ENCODE assay signal across 9 cellular contexts in the genomic region with DNA sequence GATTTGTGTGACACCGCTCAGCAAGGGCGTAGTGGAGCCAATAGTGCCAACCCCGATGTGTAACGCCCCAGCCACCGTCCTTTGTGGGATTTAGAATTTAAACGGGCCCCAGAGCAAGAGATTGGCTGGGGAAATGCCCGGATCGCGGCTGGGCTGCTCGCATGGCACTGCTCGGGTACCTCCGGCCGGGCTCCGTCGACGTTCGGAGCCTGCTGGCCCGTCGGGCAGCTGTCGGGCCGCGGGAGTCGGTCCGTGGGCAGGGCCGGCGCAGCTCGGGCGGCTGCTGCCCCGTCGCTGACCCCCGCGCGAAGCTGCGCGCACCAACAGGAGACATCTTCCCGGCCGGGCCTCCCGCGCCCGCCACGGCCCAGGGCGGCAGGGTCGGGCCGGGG. TPM values are rescaled to one million over a fixed set of nuclear protein-coding genes. Genes with fewer than 3 reads are reported as not detected.
A peak's percentile ranks its signal among the peaks of the same experiment; 100 is the strongest.
DNase-seq lines count a peak whose midpoint lies in the region; ATAC-seq and TF ChIP-seq lines count a peak whose summit lies in the region.
"Had no signal": no experiment of that assay in that cellular context is flagged by ENCODE, and none has a peak within 500 bp of the region (broad histone marks: within the 10 kb centered on the region; RNA-seq: fewer than 3 reads in every experiment).

No MANE protein-coding gene starts in this region.

- no peak overlapping the region for H3K27ac ChIP-seq in DND-41 (ENCODE audit: low read length)
- peak overlapping the region; percentile 75 for H3K27ac ChIP-seq in rectal smooth muscle tissue (ENCODE audit: low read depth, low read length)

- intact Hi-C loops in left ventricle myocardium superior (cut with micrococcal nuclease): no loop called here

- H3K27me3 ChIP-seq in DND-41 (ENCODE audit: insufficient read depth, low read length, poor library complexity) (no peaks in the 10 kb centered on the region), rectal smooth muscle tissue (ENCODE audit: control insufficient read depth, insufficient read depth, low read length) (no peaks in the 10 kb centered on the region)

- H3K4me2 ChIP-seq in DND-41 (ENCODE audit: insufficient read depth, low read length): peak overlapping the region; percentile 74; the same call in 1 of the 2 replicates

- peaks cover 35% of the 10 kb centered on the region for H3K79me2 ChIP-seq in DND-41 (ENCODE audit: insufficient read depth, low read length)

- no peak for TF ChIP-seq CTCF in DND-41 (IDR thresholded peaks at IDR 0.05; ENCODE audit: borderline replicate concordance, extremely low read depth, low read length, poor library complexity, severe bottlenecking)

- H3K4me3 ChIP-seq in DND-41 (ENCODE audit: low read depth in 1 of 2, low read length in 2 of 2): no peak overlapping the region
- H3K4me3 ChIP-seq in rectal smooth muscle tissue (ENCODE audit: low read length): peak overlapping the region; percentile 71

- peaks cover 22% of the 10 kb centered on the region for H3K4me1 ChIP-seq in DND-41 (ENCODE audit: insufficient read depth, low read length)
- H3K4me1 ChIP-seq in rectal smooth muscle tissue (ENCODE audit: control insufficient read depth, insufficient read depth, low read length): peaks cover 7% of the 10 kb centered on the region

- no peak for DNase-seq in DND-41
- peak; percentile 60 for DNase-seq in NCI-H1105 treated with DMSO at 0.1 percent for 48 hours (lab: John Stamatoyannopoulos, UW)
- DNase-seq in activated naive CD4-positive, alpha-beta T cell treated with Interleukin-2 at 50 U/mL for 16 hours: peak; percentile 47
- peak; percentile 67 for DNase-seq in left ventricle myocardium superior
- no peak for DNase-seq in NCI-H226
- no peak for DNase-seq in COR-L47 (lab: John Stamatoyannopoulos, UW)

- H3K9me3 ChIP-seq in DND-41 (ENCODE audit: insufficient read depth, low read length, severe bottlenecking): no peaks in the 10 kb centered on the region

- no peak overlapping the region for H2AFZ ChIP-seq in DND-41 (ENCODE audit: low read depth, low read length)

- ATAC-seq in DND-41 (ENCODE audit: insufficient read depth, low read depth): no peak
- no peak for ATAC-seq in left ventricle myocardium superior
- ATAC-seq in HG02623 (IDR thresholded peaks at IDR 0.05; ENCODE audit: unreplicated experiment): no peak
- ATAC-seq: HCT116 had no signal

- peaks cover 4% of the 10 kb centered on the region for H3K36me3 ChIP-seq in DND-41 (ENCODE audit: insufficient read depth, low read length)
- no peaks in the 10 kb centered on the region for H3K36me3 ChIP-seq in rectal smooth muscle tissue (ENCODE audit: control insufficient read depth, insufficient read depth, low read length)

- H3K9ac ChIP-seq in DND-41 (ENCODE audit: low read depth, low read length): no peak overlapping the region
- H3K9ac ChIP-seq in rectal smooth muscle tissue (ENCODE audit: low read length): no peak overlapping the region

- peaks cover 14% of the 10 kb centered on the region; the same call in 1 of the 2 replicates for H4K20me1 ChIP-seq in DND-41 (ENCODE audit: insufficient read depth, low read length)

RNA-seq across cellular contexts. Expression of gene KDM2A, which starts 1.4 kb away (rescaled TPM):
- total RNA-seq in left ventricle myocardium superior: 37.5 TPM

Comparison
In these comparisons a context has a peak if more than half of its experiments do, and no peak if none do; other contexts are left out.
1. DNase-seq: peak in NCI-H1105 treated with DMSO at 0.1 percent for 48 hours (single experiment), activated naive CD4-positive, alpha-beta T cell treated with Interleukin-2 at 50 U/mL for 16 hours (single experiment) and left ventricle myocardium superior (single experiment); none in DND-41 (single experiment), NCI-H226 (single experiment) and COR-L47 (single experiment).